8 cellular contexts compared by ENCODE assay signal in the genomic region with DNA sequence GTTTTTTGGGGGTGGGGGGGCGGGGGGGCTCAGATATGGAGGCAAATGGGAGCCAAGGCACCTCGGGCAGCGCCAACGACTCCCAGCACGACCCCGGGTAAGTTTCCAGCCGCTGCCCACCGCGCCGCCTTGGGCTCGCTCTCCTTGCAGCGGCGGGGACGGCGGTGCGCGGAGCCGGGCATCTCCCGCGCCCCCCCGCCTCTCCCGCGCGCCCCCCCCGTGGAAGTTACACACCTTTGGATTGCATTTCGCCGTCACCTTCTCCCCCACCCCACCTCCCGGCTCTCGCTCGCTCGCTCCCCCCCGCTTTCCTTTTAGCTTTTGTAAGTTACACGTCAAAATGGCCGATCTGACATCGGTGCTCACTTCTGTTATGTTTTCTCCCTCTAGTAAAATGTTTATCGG. TPM values are rescaled to one million over a fixed set of nuclear protein-coding genes. Genes with fewer than 3 reads are reported as not detected.
A peak's percentile ranks its signal among the peaks of the same experiment; 100 is the strongest.
DNase-seq lines count a peak whose midpoint lies in the region; ATAC-seq and TF ChIP-seq lines count a peak whose summit lies in the region.

No MANE protein-coding gene starts in this region.

- POLR2A ChIA-PET in SK-N-SH (lab: Yijun Ruan, JAX) (interaction anchor here (0.7 to 2.3 kb wide), 6 partner anchors 13 to 484 kb away, joined by 4 to 11 read pairs (median 5); no protein-coding TSS in a partner anchor), MCF 10A (lab: Yijun Ruan, JAX) (interaction anchor here (1.2 to 3.3 kb wide), 7 partner anchors 22 to 750 kb away, joined by 5 to 15 read pairs (median 8); partner anchors contain the start of gene SRSF1)

- WGBS in SK-N-SH (ENCODE audit: low lambda C conversion rate): 2% methylated on average over 14 of the region's 36 CpGs

- H3K9me2 ChIP-seq in SK-N-SH: no peaks in the 10 kb centered on the region

- H3K4me3 Mint-ChIP-seq in MCF 10A (ENCODE audit: unreplicated experiment): peak overlapping the region; percentile 96

- no peaks in the 10 kb centered on the region for H3K27me3 Mint-ChIP-seq in MCF 10A (ENCODE audit: insufficient read depth, unreplicated experiment)

- TF ChIP-seq CTCF in SK-N-SH (IDR thresholded peaks at IDR 0.05) (no peak), MCF 10A (IDR thresholded peaks at IDR 0.05; ENCODE audit: unreplicated experiment) (no peak), kidney epithelial cell (IDR thresholded peaks at IDR 0.05; ENCODE audit: insufficient read depth, low read length, poor library complexity, severe bottlenecking) (no peak)

- TF ChIP-seq EP300 in SK-N-SH (IDR thresholded peaks at IDR 0.05; ENCODE audit: borderline replicate concordance in 1 of 2, low read depth in 1 of 2, low read length in 1 of 2): no peak; a peak in 1 of 4 replicates

- intact Hi-C loops in MCF 10A (cut with micrococcal nuclease): loop anchor here (5.0 kb wide), 3 partner anchors 186 to 416 kb away; no protein-coding TSS in a partner anchor

- H4K20me1 ChIP-seq in SK-N-SH (ENCODE audit: insufficient read depth): no peaks in the 10 kb centered on the region

- peak overlapping the region; percentile 72 for H2AFZ ChIP-seq in SK-N-SH (ENCODE audit: low read depth)

- DNase-seq in SK-N-SH: no peak
- peak; percentile 24 for DNase-seq in MCF 10A (ENCODE audit: unreplicated experiment)
- no peak for DNase-seq in kidney epithelial cell (ENCODE audit: low read depth)
- DNase-seq in stimulated activated CD4-positive, alpha-beta T cell treated with anti-CD3 and anti-CD28 coated beads, Interleukin-4, amount 100 ng/mL, for 24 hours: peak; percentile 42
- no peak for DNase-seq in SK-N-DZ (ENCODE audit: low spot score)
- no peak for DNase-seq in hippocampal formation (lab: John Stamatoyannopoulos, UW)

- peaks cover 10 to 34% of the 10 kb centered on the region in 2 experiments; a peak in 3 of 4 replicates for H3K4me1 ChIP-seq in SK-N-SH (ENCODE audit: control insufficient read depth in 1 of 2, insufficient read depth in 2 of 2, low read depth in 1 of 2, low read length in 1 of 2)

- H3K4me1 Mint-ChIP-seq in MCF 10A (ENCODE audit: insufficient read depth, unreplicated experiment): peaks cover 18% of the 10 kb centered on the region

- H3K79me2 ChIP-seq in SK-N-SH (ENCODE audit: insufficient read depth): peaks cover 35% of the 10 kb centered on the region

- CTCF ChIA-PET in SK-N-SH (lab: Yijun Ruan, JAX): interaction anchor here (0.7 to 2.1 kb wide), 4 partner anchors 12 to 84 kb away, joined by 3 to 10 read pairs (median 4); no protein-coding TSS in a partner anchor
- CTCF ChIA-PET in MCF 10A (lab: Yijun Ruan, JAX): interaction anchor here (0.7 to 1.3 kb wide), 5 partner anchors 13 to 856 kb away, joined by 3 to 10 read pairs (median 4); no protein-coding TSS in a partner anchor

- peak overlapping the region; percentile 91 for H3K4me2 ChIP-seq in SK-N-SH

- H3K9ac ChIP-seq in SK-N-SH: peak overlapping the region; percentile 78

- peaks cover 7 to 27% of the 10 kb centered on the region in 2 experiments for H3K36me3 ChIP-seq in SK-N-SH (replicated peaks in 1 of 2; ENCODE audit: control insufficient read depth in 1 of 2, insufficient read depth in 2 of 2, low read length in 1 of 2)
- no peaks in the 10 kb centered on the region for H3K36me3 ChIP-seq in kidney epithelial cell (ENCODE audit: control insufficient read depth, insufficient read depth, low read length)

- H3K27me3 ChIP-seq in SK-N-SH (ENCODE audit: insufficient read depth): no peaks in the 10 kb centered on the region
- H3K27me3 ChIP-seq in kidney epithelial cell (ENCODE audit: control insufficient read depth, insufficient read depth, low read length): no peaks in the 10 kb centered on the region

- H3K27ac Mint-ChIP-seq in MCF 10A (ENCODE audit: low read depth, unreplicated experiment): peak overlapping the region; percentile 83

- H3F3A ChIP-seq in SK-N-SH (replicated peaks; ENCODE audit: insufficient read depth): peaks cover 14% of the 10 kb centered on the region

- 0 out of 2 replicates have a peak, but pooled peaks cover under 1% of the 10 kb centered on the region for H3K9me3 ChIP-seq in SK-N-SH

- TF ChIP-seq RAD21 in SK-N-SH (IDR thresholded peaks at IDR 0.05; ENCODE audit: low read length): no peak

- H3K4me3 ChIP-seq in GM08714 (ENCODE audit: low read length): peak overlapping the region; percentile 72
- peak overlapping the region; percentile 78 to 88 for H3K4me3 ChIP-seq in SK-N-SH (ENCODE audit: low read depth in 2 of 2, low read length in 1 of 2)
- H3K4me3 ChIP-seq in kidney epithelial cell (ENCODE audit: low read depth, low read length): peak overlapping the region; percentile 74

- no peaks in the 10 kb centered on the region for H3K9me3 Mint-ChIP-seq in MCF 10A (ENCODE audit: unreplicated experiment)

- peak overlapping the region; percentile 31 to 93; a peak in 2 of 4 replicates for H3K27ac ChIP-seq in SK-N-SH (ENCODE audit: low read depth in 2 of 2, low read length in 1 of 2)

- peak; percentile 8 for ATAC-seq in HG02798 (IDR thresholded peaks at IDR 0.05; ENCODE audit: poor library complexity, unreplicated experiment)

- no TSS peak for BruUV-seq in MCF 10A (replicated peaks; lab: Mats Ljungman, UMichigan)

- peaks cover 26% of the 10 kb centered on the region for H3K36me3 Mint-ChIP-seq in MCF 10A (ENCODE audit: insufficient read depth, unreplicated experiment)

TF ChIP-seq in SK-N-SH, 30 proteins besides CTCF, POLR2A, EP300 and RAD21:
- TF ChIP-seq GATA2 (CRISPR knock-in tag; IDR thresholded peaks at IDR 0.05) (no peak), NFIC (IDR thresholded peaks at IDR 0.05; ENCODE audit: borderline replicate concordance) (no peak), MEF2A (IDR thresholded peaks at IDR 0.05; ENCODE audit: borderline replicate concordance, low read depth) (no peak), TAF1 (IDR thresholded peaks at IDR 0.05; ENCODE audit: borderline replicate concordance, low read depth, low read length) (peak; percentile 4; the same call in 1 of the 2 replicates), SIN3A (IDR thresholded peaks at IDR 0.05; ENCODE audit: borderline replicate concordance, low read depth, low read length) (peak; percentile 64; the same call in 1 of the 2 replicates), FOXJ3 (CRISPR knock-in tag; IDR thresholded peaks at IDR 0.05) (no peak), USF2 (IDR thresholded peaks at IDR 0.05; ENCODE audit: borderline replicate concordance, low read depth, low read length) (no peak), FOSL2 (IDR thresholded peaks at IDR 0.05; ENCODE audit: borderline replicate concordance, low read depth) (no peak), YY1 (IDR thresholded peaks at IDR 0.05; ENCODE audit: low read depth) (peak; percentile 71)

RNA-seq across cellular contexts. Expression of gene MSI2, which starts 0.4 kb away (rescaled TPM):
- polyA plus RNA-seq in SK-N-SH (2012; rRNA removed): 24.1 and 25.5 TPM in 2 replicates
- 23.2 and 23.5 TPM in 2 replicates for polyA plus RNA-seq in SK-N-SH (2012; cell fraction: cytosol; rRNA removed)
- 25.7 and 34.7 TPM in 2 replicates for polyA plus RNA-seq in SK-N-SH (2012; cell fraction: nucleus; rRNA removed)
- total RNA-seq in MCF 10A (2022) (52.4 and 60.6 TPM in 2 replicates), kidney epithelial cell (30.5 and 33.8 TPM in 2 replicates)
- 24.2 and 32.3 TPM in 2 replicates for polyA plus RNA-seq in SK-N-DZ (2014; cell fraction: cytosol; rRNA removed)
- polyA plus RNA-seq in SK-N-DZ (2014; cell fraction: nucleus; rRNA removed): 19.7 and 28.7 TPM in 2 replicates

Comparison
In these comparisons a context has a peak if more than half of its experiments do, and no peak if none do; other contexts are left out.
1. DNase-seq: peak in MCF 10A (single experiment) and stimulated activated CD4-positive, alpha-beta T cell treated with anti-CD3 and anti-CD28 coated beads, Interleukin-4, amount 100 ng/mL, for 24 hours (single experiment); none in SK-N-SH (single experiment), kidney epithelial cell (single experiment), SK-N-DZ (single experiment) and hippocampal formation (0 of 2).
2. Peak in every context shown above with its lines, with median percentiles within 50 percentile points of each other: H3K4me3 ChIP-seq.